In genomic region chr3:10266936-10267335, GRCh38 we compare ENCODE assay signal across 11 cellular contexts. TPM values are rescaled to one million over a fixed set of nuclear protein-coding genes. Genes with fewer than 3 reads are reported as not detected.
DNase-seq lines count a peak whose midpoint lies in the region; ATAC-seq lines count a peak whose summit lies in the region.
"Not testable (repeated sequence)": the region's sequence is repeated elsewhere in the genome, so short reads cannot be mapped to it uniquely, and the experiment has no call there.
"Had no signal": no experiment of that assay in that cellular context is flagged by ENCODE, and none has a peak within 500 bp of the region (broad histone marks: within the 10 kb centered on the region; RNA-seq: fewer than 3 reads in every experiment).

No MANE protein-coding gene starts in this region.

- peak overlapping the region in 6 of 8 donors; percentile 21 to 74 (median 53) for H3K27ac Mint-ChIP-seq in CD8-positive, alpha-beta memory T cell
- peak overlapping the region; percentile 41 for H3K27ac Mint-ChIP-seq in activated CD4-positive, alpha-beta T cell treated with anti-CD3 and anti-CD28 coated beads, Interleukin-2, amount 10 ng/mL, durations not matched to agents 7 days and 5 days
- H3K27ac Mint-ChIP-seq in activated naive CD8-positive, alpha-beta T cell treated with anti-CD3 and anti-CD28 coated beads for 36 hours, result peak overlapping the region; percentile 3
- peak overlapping the region; percentile 25 for H3K27ac Mint-ChIP-seq in memory B cell
- H3K27ac Mint-ChIP-seq in natural killer cell treated with Interleukin-12 subunit alpha and Interleukin-12 subunit beta and Interleukin-15 and Interleukin-18, amount 100 ng/mL, for 72 hours, result peak overlapping the region; percentile 34 to 60
- peak overlapping the region; percentile 51 for H3K27ac Mint-ChIP-seq in stimulated activated memory B cell treated with anti-CD40 and anti-IgM and Interleukin-4, amounts not matched to agents 10 μg/mL and 1 μg/mL and 100 μg/mL, for 72 hours

- H3K27me3 Mint-ChIP-seq in CD8-positive, alpha-beta memory T cell; activated CD4-positive, alpha-beta T cell treated with anti-CD3 and anti-CD28 coated beads, Interleukin-2, amount 10 ng/mL, durations not matched to agents 7 days and 5 days; activated naive CD8-positive, alpha-beta T cell treated with anti-CD3 and anti-CD28 coated beads for 36 hours; memory B cell; natural killer cell treated with Interleukin-12 subunit alpha and Interleukin-12 subunit beta and Interleukin-15 and Interleukin-18, amount 100 ng/mL, for 72 hours; stimulated activated memory B cell treated with anti-CD40 and anti-IgM and Interleukin-4, amounts not matched to agents 10 μg/mL and 1 μg/mL and 100 μg/mL, for 72 hours: not testable (repeated sequence)

- not testable (repeated sequence) for H3K4me3 ChIP-seq in CD8-positive, alpha-beta memory T cell (ENCODE audit: low read length)

- not testable (repeated sequence) for H3K27me3 ChIP-seq in CD8-positive, alpha-beta memory T cell (ENCODE audit: insufficient read depth, low read length, poor library complexity, severe bottlenecking)

- H3K9me3 ChIP-seq in CD8-positive, alpha-beta memory T cell (ENCODE audit: low read length), result not testable (repeated sequence)

- peaks cover 65 to 91% (median 82%) of the 10 kb centered on the region in 3 donors for H3K4me1 Mint-ChIP-seq in CD8-positive, alpha-beta memory T cell
- H3K4me1 Mint-ChIP-seq in activated CD4-positive, alpha-beta T cell treated with anti-CD3 and anti-CD28 coated beads, Interleukin-2, amount 10 ng/mL, durations not matched to agents 7 days and 5 days, result peaks cover 57% of the 10 kb centered on the region
- H3K4me1 Mint-ChIP-seq in activated naive CD8-positive, alpha-beta T cell treated with anti-CD3 and anti-CD28 coated beads for 36 hours, result peaks cover 58% of the 10 kb centered on the region
- H3K4me1 Mint-ChIP-seq in memory B cell, result peaks cover 28% of the 10 kb centered on the region
- peaks cover 42 to 46% of the 10 kb centered on the region in 2 donors for H3K4me1 Mint-ChIP-seq in natural killer cell treated with Interleukin-12 subunit alpha and Interleukin-12 subunit beta and Interleukin-15 and Interleukin-18, amount 100 ng/mL, for 72 hours (ENCODE audit: low read depth in 2 of 2)
- H3K4me1 Mint-ChIP-seq in stimulated activated memory B cell treated with anti-CD40 and anti-IgM and Interleukin-4, amounts not matched to agents 10 μg/mL and 1 μg/mL and 100 μg/mL, for 72 hours, result peaks cover 40% of the 10 kb centered on the region

- peaks cover 23% of the 10 kb centered on the region for H3K36me3 ChIP-seq in CD8-positive, alpha-beta memory T cell (ENCODE audit: insufficient read depth, low read length)

- not testable (repeated sequence) for DNase-seq in CD8-positive, alpha-beta memory T cell; activated CD4-positive, alpha-beta T cell treated with anti-CD3 and anti-CD28 coated beads, Interleukin-2, amount 10 ng/mL, durations not matched to agents 7 days and 5 days; activated naive CD8-positive, alpha-beta T cell treated with anti-CD3 and anti-CD28 coated beads for 36 hours; memory B cell (ENCODE audit: low spot score in 2 of 2); natural killer cell treated with Interleukin-12 subunit alpha and Interleukin-12 subunit beta and Interleukin-15 and Interleukin-18, amount 100 ng/mL, for 72 hours (ENCODE audit: low spot score)
- DNase-seq in activated effector memory CD4-positive, alpha-beta T cell treated with anti-CD3 and anti-CD28 coated beads, Interleukin-2, amount 50 U/mL, for 16 hours, result peak; percentile 53

- ATAC-seq in memory B cell (ENCODE audit: low read depth); natural killer cell treated with Interleukin-12 subunit alpha and Interleukin-12 subunit beta and Interleukin-15 and Interleukin-18, amount 100 ng/mL, for 72 hours; stimulated activated memory B cell treated with anti-CD40 and anti-IgM and Interleukin-4, amounts not matched to agents 10 μg/mL and 1 μg/mL and 100 μg/mL, for 72 hours: not testable (repeated sequence)

- not testable (repeated sequence) for H3K27ac ChIP-seq in CD8-positive, alpha-beta memory T cell (ENCODE audit: low read depth, low read length)

- peaks cover 12 to 85% (median 25%) of the 10 kb centered on the region in 3 donors for H3K36me3 Mint-ChIP-seq in CD8-positive, alpha-beta memory T cell
- H3K36me3 Mint-ChIP-seq in activated CD4-positive, alpha-beta T cell treated with anti-CD3 and anti-CD28 coated beads, Interleukin-2, amount 10 ng/mL, durations not matched to agents 7 days and 5 days (ENCODE audit: low read depth), result peaks cover 74% of the 10 kb centered on the region
- peaks cover 59% of the 10 kb centered on the region for H3K36me3 Mint-ChIP-seq in activated naive CD8-positive, alpha-beta T cell treated with anti-CD3 and anti-CD28 coated beads for 36 hours
- H3K36me3 Mint-ChIP-seq in memory B cell, result peaks cover 29% of the 10 kb centered on the region
- peaks cover 38% of the 10 kb centered on the region for H3K36me3 Mint-ChIP-seq in natural killer cell treated with Interleukin-12 subunit alpha and Interleukin-12 subunit beta and Interleukin-15 and Interleukin-18, amount 100 ng/mL, for 72 hours
- peaks cover 60% of the 10 kb centered on the region for H3K36me3 Mint-ChIP-seq in stimulated activated memory B cell treated with anti-CD40 and anti-IgM and Interleukin-4, amounts not matched to agents 10 μg/mL and 1 μg/mL and 100 μg/mL, for 72 hours

- H3K4me3 Mint-ChIP-seq in CD8-positive, alpha-beta memory T cell, result peak overlapping the region in 5 of 7 donors; percentile 2 to 36 (median 27)
- H3K4me3 Mint-ChIP-seq in activated CD4-positive, alpha-beta T cell treated with anti-CD3 and anti-CD28 coated beads, Interleukin-2, amount 10 ng/mL, durations not matched to agents 7 days and 5 days; activated naive CD8-positive, alpha-beta T cell treated with anti-CD3 and anti-CD28 coated beads for 36 hours; memory B cell; stimulated activated memory B cell treated with anti-CD40 and anti-IgM and Interleukin-4, amounts not matched to agents 10 μg/mL and 1 μg/mL and 100 μg/mL, for 72 hours: not testable (repeated sequence)
- peak overlapping the region; percentile 47 for H3K4me3 Mint-ChIP-seq in natural killer cell treated with Interleukin-12 subunit alpha and Interleukin-12 subunit beta and Interleukin-15 and Interleukin-18, amount 100 ng/mL, for 72 hours

- POLR2A ChIA-PET in CD8-positive, alpha-beta memory T cell (lab: Charles Lee); activated CD4-positive, alpha-beta T cell treated with anti-CD3 and anti-CD28 coated beads, Interleukin-2, amount 10 ng/mL, durations not matched to agents 7 days and 5 days (lab: Charles Lee): not testable (repeated sequence)

- CTCF ChIA-PET in CD8-positive, alpha-beta memory T cell (lab: Charles Lee), result not testable (repeated sequence)
- CTCF ChIA-PET in activated CD4-positive, alpha-beta T cell treated with anti-CD3 and anti-CD28 coated beads, Interleukin-2, amount 10 ng/mL, durations not matched to agents 7 days and 5 days (lab: Charles Lee), result interaction anchor here (1.1 kb wide), 1 partner anchor 13 kb away, joined by 3 read pairs; no protein-coding TSS in a partner anchor

- H3K9me3 Mint-ChIP-seq in CD8-positive, alpha-beta memory T cell; activated CD4-positive, alpha-beta T cell treated with anti-CD3 and anti-CD28 coated beads, Interleukin-2, amount 10 ng/mL, durations not matched to agents 7 days and 5 days; activated naive CD8-positive, alpha-beta T cell treated with anti-CD3 and anti-CD28 coated beads for 36 hours; memory B cell; natural killer cell treated with Interleukin-12 subunit alpha and Interleukin-12 subunit beta and Interleukin-15 and Interleukin-18, amount 100 ng/mL, for 72 hours; stimulated activated memory B cell treated with anti-CD40 and anti-IgM and Interleukin-4, amounts not matched to agents 10 μg/mL and 1 μg/mL and 100 μg/mL, for 72 hours: not testable (repeated sequence)

- H3K4me1 ChIP-seq in CD8-positive, alpha-beta memory T cell (ENCODE audit: insufficient read depth, low read length), result peaks cover 68% of the 10 kb centered on the region

RNA-seq across cellular contexts. Expression of gene TATDN2, which starts 18.7 kb away (rescaled TPM):
- total RNA-seq in CD8-positive, alpha-beta memory T cell, result 10 to 100 TPM; 57.6 to 60.0 TPM
- polyA plus RNA-seq in CD8-positive, alpha-beta memory T cell, result 23.3 TPM
- total RNA-seq in activated CD4-positive, alpha-beta T cell treated with anti-CD3 and anti-CD28 coated beads, Interleukin-2, amount 10 ng/mL, durations not matched to agents 7 days and 5 days, result 10 to 100 TPM; 72.3 to 78.4 TPM
- total RNA-seq in activated naive CD8-positive, alpha-beta T cell treated with anti-CD3 and anti-CD28 coated beads for 36 hours, result 10 to 100 TPM; 41.6 to 48.5 TPM
- total RNA-seq in natural killer cell treated with Interleukin-12 subunit alpha and Interleukin-12 subunit beta and Interleukin-15 and Interleukin-18, amount 100 ng/mL, for 72 hours, result 10 to 100 TPM; 66.3 to 93.3 TPM

RNA-seq across cellular contexts. Expression of gene GHRL, which starts 25.8 kb away (rescaled TPM):
- under 1 TPM in 1 of 2 experiments, not detected in 1; 0.69 TPM for total RNA-seq in CD8-positive, alpha-beta memory T cell
- 0.16 TPM for polyA plus RNA-seq in CD8-positive, alpha-beta memory T cell
- under 1 TPM; 0.30 to 0.56 TPM for total RNA-seq in activated CD4-positive, alpha-beta T cell treated with anti-CD3 and anti-CD28 coated beads, Interleukin-2, amount 10 ng/mL, durations not matched to agents 7 days and 5 days
- under 1 TPM; 0.38 to 0.41 TPM for total RNA-seq in activated naive CD8-positive, alpha-beta T cell treated with anti-CD3 and anti-CD28 coated beads for 36 hours
- under 1 TPM; 0.69 to 0.78 TPM for total RNA-seq in natural killer cell treated with Interleukin-12 subunit alpha and Interleukin-12 subunit beta and Interleukin-15 and Interleukin-18, amount 100 ng/mL, for 72 hours
- total RNA-seq: G401, H4 had no signal
- polyA plus RNA-seq: A549, AG04450 had no signal

RNA-seq across cellular contexts. Expression of gene SEC13, which starts 54.0 kb away (rescaled TPM):
- total RNA-seq in CD8-positive, alpha-beta memory T cell, result 100 to 1,000 TPM; 110 TPM
- polyA plus RNA-seq in CD8-positive, alpha-beta memory T cell, result 134 TPM
- 10 to 100 TPM; 81.3 to 85.5 TPM for total RNA-seq in activated CD4-positive, alpha-beta T cell treated with anti-CD3 and anti-CD28 coated beads, Interleukin-2, amount 10 ng/mL, durations not matched to agents 7 days and 5 days
- total RNA-seq in activated naive CD8-positive, alpha-beta T cell treated with anti-CD3 and anti-CD28 coated beads for 36 hours, result 100 to 1,000 TPM in 1 of 2 experiments, 10 to 100 TPM in 1; 99.4 to 103 TPM
- 100 to 1,000 TPM; 125 to 148 TPM for total RNA-seq in natural killer cell treated with Interleukin-12 subunit alpha and Interleukin-12 subunit beta and Interleukin-15 and Interleukin-18, amount 100 ng/mL, for 72 hours

Comparison
In these comparisons a context has a peak if more than half of its experiments do, and no peak if none do; other contexts are left out.
1. H3K27ac Mint-ChIP-seq: peak in every context shown above with its lines; median percentile 53 in CD8-positive, alpha-beta memory T cell; 51 in stimulated activated memory B cell treated with anti-CD40 and anti-IgM and Interleukin-4, amounts not matched to agents 10 μg/mL and 1 μg/mL and 100 μg/mL, for 72 hours; 47 in natural killer cell treated with Interleukin-12 subunit alpha and Interleukin-12 subunit beta and Interleukin-15 and Interleukin-18, amount 100 ng/mL, for 72 hours; 41 in activated CD4-positive, alpha-beta T cell treated with anti-CD3 and anti-CD28 coated beads, Interleukin-2, amount 10 ng/mL, durations not matched to agents 7 days and 5 days; 25 in memory B cell; 3 in activated naive CD8-positive, alpha-beta T cell treated with anti-CD3 and anti-CD28 coated beads for 36 hours.